ENCODE assay signal across 8 cellular contexts in the genomic region with DNA sequence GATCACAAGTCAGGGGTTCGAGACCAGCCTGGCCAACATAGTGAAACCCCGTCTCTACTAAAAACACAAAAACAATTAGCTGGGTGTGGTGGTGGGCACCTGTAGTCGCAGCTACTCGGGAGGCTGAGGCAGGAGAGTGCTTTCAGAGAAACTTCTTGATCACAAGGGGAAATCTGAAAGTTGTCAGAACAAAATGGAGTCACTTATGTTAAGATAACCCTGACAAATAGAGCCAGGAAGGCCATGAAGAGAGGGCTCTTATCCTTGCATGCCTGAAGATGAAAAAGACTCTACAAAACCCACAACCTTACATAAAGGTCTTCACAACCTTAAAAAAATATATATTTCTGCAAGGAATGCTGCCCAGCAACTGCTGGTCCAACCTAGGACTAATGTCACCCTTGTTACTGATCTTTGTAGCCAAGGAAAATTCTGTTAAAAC. TPM values are rescaled to one million over a fixed set of nuclear protein-coding genes. Genes with fewer than 3 reads are reported as not detected.
DNase-seq lines count a peak whose midpoint lies in the region; ATAC-seq and TF ChIP-seq lines count a peak whose summit lies in the region.

No MANE protein-coding gene starts in this region.

- no peaks in the 10 kb centered on the region for H3K9me3 ChIP-seq in BE2C

- H3K4me2 ChIP-seq in KMS-11 = peak overlapping the region; percentile 75; the same call in 1 of the 2 replicates

- no peak overlapping the region; the same call in 1 of the 2 replicates for H2AFZ ChIP-seq in KMS-11 (ENCODE audit: low read depth)

- no peaks in the 10 kb centered on the region for H3K27me3 ChIP-seq in BE2C
- no peaks in the 10 kb centered on the region for H3K27me3 ChIP-seq in KMS-11 (ENCODE audit: insufficient read depth, low read depth)

- TF ChIP-seq CTCF in BE2C (IDR thresholded peaks at IDR 0.05; ENCODE audit: low read depth, low read length) (no peak), KMS-11 (conservative IDR thresholded peaks at IDR 0.05; ENCODE audit: low read depth, low read length) (no peak), nephron (IDR thresholded peaks at IDR 0.05; ENCODE audit: unreplicated experiment in 3 of 3) (no peak)

- ATAC-seq in central memory CD8-positive, alpha-beta T cell (replicated peaks; ENCODE audit: extremely low read depth, poor library complexity, severe bottlenecking) = no peak
- no peak for ATAC-seq in HG03520 (IDR thresholded peaks at IDR 0.05; ENCODE audit: unreplicated experiment)

- H3K4me3 Mint-ChIP-seq in central memory CD8-positive, alpha-beta T cell = peak overlapping the region; percentile 86
- peak overlapping the region; percentile 99 to 100 (median 100) for H3K4me3 Mint-ChIP-seq in nephron

- no peaks in the 10 kb centered on the region for H3K9me3 Mint-ChIP-seq in central memory CD8-positive, alpha-beta T cell
- H3K9me3 Mint-ChIP-seq in nephron = no peaks in the 10 kb centered on the region

- H3K36me3 ChIP-seq in BE2C (peaks cover 1% of the 10 kb centered on the region; the same call in 1 of the 2 replicates), KMS-11 (ENCODE audit: insufficient read depth) (no peaks in the 10 kb centered on the region)

- H3K9ac ChIP-seq in KMS-11 = no peak overlapping the region

- H3K4me3 ChIP-seq in BE2C (ENCODE audit: low read depth, low read length) = 0 out of 2 replicates have a peak overlapping the region, but pooled peaks have one; percentile 95
- no peak overlapping the region for H3K4me3 ChIP-seq in KMS-11 (IDR thresholded peaks at IDR 0.05; ENCODE audit: insufficient read depth, low read depth, low read length)

- H3K36me3 Mint-ChIP-seq in central memory CD8-positive, alpha-beta T cell (ENCODE audit: insufficient read depth) = peaks cover 5% of the 10 kb centered on the region
- H3K36me3 Mint-ChIP-seq in nephron (ENCODE audit: low read depth) = peaks cover 17% of the 10 kb centered on the region

- H3K4me1 ChIP-seq in BE2C (peaks cover 5% of the 10 kb centered on the region), KMS-11 (ENCODE audit: low read depth, poor library complexity, severe bottlenecking) (peaks cover 15% of the 10 kb centered on the region)

- H3K4me1 Mint-ChIP-seq in central memory CD8-positive, alpha-beta T cell = peaks cover 73% of the 10 kb centered on the region
- peaks cover 30% of the 10 kb centered on the region for H3K4me1 Mint-ChIP-seq in nephron

- no peaks in the 10 kb centered on the region for H3K79me2 ChIP-seq in KMS-11 (ENCODE audit: insufficient read depth, low read depth)

- no peak for DNase-seq in BE2C
- DNase-seq in central memory CD8-positive, alpha-beta T cell (ENCODE audit: low spot score in 2 of 2) = no peak
- no peak for DNase-seq in NOMO-1 treated with DMSO at 0.1 percent for 48 hours (lab: John Stamatoyannopoulos, UW; ENCODE audit: unreplicated experiment)
- DNase-seq in HUDEP-2 (lab: John Stamatoyannopoulos, UW; ENCODE audit: unreplicated experiment in 76 of 76) = no peak
- no peak for DNase-seq in GM19240 (ENCODE audit: insufficient read length, low spot score)

- H3K27me3 Mint-ChIP-seq in central memory CD8-positive, alpha-beta T cell = no peaks in the 10 kb centered on the region
- H3K27me3 Mint-ChIP-seq in nephron (ENCODE audit: low read depth) = peaks cover under 1% of the 10 kb centered on the region

- H4K20me1 ChIP-seq in KMS-11 (ENCODE audit: insufficient read depth) = no peaks in the 10 kb centered on the region

- no peak overlapping the region for H3K27ac ChIP-seq in KMS-11

- H3K27ac Mint-ChIP-seq in central memory CD8-positive, alpha-beta T cell (ENCODE audit: low read depth) = peak overlapping the region; percentile 89
- peak overlapping the region; percentile 59 to 100 (median 74) for H3K27ac Mint-ChIP-seq in nephron

RNA-seq across cellular contexts. Expression of a gene that starts 1.2 kb away (rescaled TPM):
- polyA plus RNA-seq in BE2C (2012; ENCODE audit: insufficient read depth, insufficient read length, low read depth) = 3.1 TPM

RNA-seq across cellular contexts. Expression of a gene that starts 15.3 kb away (rescaled TPM):
- polyA plus RNA-seq in BE2C (2012; ENCODE audit: insufficient read depth, insufficient read length, low read depth) = 2.5 TPM
